20 cellular contexts compared by ENCODE assay signal in the genomic region with DNA sequence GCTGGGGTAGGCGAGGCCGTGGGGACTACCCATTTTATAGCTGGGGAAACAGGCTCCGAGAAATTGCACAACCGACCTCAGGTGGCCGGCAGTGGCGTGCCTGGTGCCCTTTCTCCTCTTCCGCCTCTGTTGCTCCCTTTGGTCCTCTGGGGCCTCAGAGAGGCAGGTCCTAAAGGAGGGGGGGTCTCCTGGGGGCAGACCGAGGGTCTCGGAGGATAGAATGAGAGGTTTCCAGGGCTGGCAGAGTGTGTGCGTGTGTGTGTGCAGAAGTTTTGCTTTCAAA.
"Had no signal": no experiment of that assay in that cellular context is flagged by ENCODE, and none has a peak within 500 bp of the region (broad histone marks: within the 10 kb centered on the region; RNA-seq: fewer than 3 reads in every experiment).

No MANE protein-coding gene starts in this region.

- H3K27me3 ChIP-seq: ascending aorta, esophagus muscularis mucosa, heart right ventricle, sigmoid colon, upper lobe of left lung had no signal

- H3K9me3 ChIP-seq: ascending aorta, esophagus muscularis mucosa, heart right ventricle, mucosa of descending colon, sigmoid colon, thoracic aorta, upper lobe of left lung had no signal

- H3K4me1 ChIP-seq: ascending aorta had no signal

- DNase-seq: activated CD4-positive, alpha-beta T cell treated with anti-CD3 and anti-CD28 coated beads for 48 hours; activated CD4-positive, CD25-positive, alpha-beta regulatory T cell; activated CD8-positive, alpha-beta T cell treated with anti-CD3 and anti-CD28 coated beads, Interleukin-2, amount 10 ng/mL, durations not matched to agents 7 days and 5 days; activated effector memory CD4-positive, alpha-beta T cell treated with anti-CD3 and anti-CD28 coated beads, Interleukin-2, amount 50 U/mL, for 16 hours; activated naive CD4-positive, alpha-beta T cell treated with anti-CD3 and anti-CD28 coated beads, Interleukin-2, amount 50 U/mL, for 16 hours; activated T-cell treated with anti-CD3 and anti-CD28 coated beads, Interleukin-2, amount 50 U/mL, for 4 hours; cortex of kidney; effector CD4-positive, alpha-beta T cell; heart right ventricle; immature natural killer cell; kidney glomerular epithelial cell; mucosa of descending colon; naive B cell; sigmoid colon; stimulated activated CD4-positive, alpha-beta T cell treated with anti-CD3 and anti-CD28 coated beads, Interleukin-4, amount 100 ng/mL, for 24 hours; stimulated activated naive B cell treated with anti-CD40 and anti-IgM and Interleukin-4, amounts not matched to agents 10 μg/mL and 1 μg/mL and 100 μg/mL, for 72 hours; upper lobe of left lung had no signal

- H3K4me3 ChIP-seq: ascending aorta, esophagus muscularis mucosa, heart right ventricle, mucosa of descending colon, sigmoid colon, thoracic aorta, upper lobe of left lung had no signal

- H3K27ac ChIP-seq: ascending aorta, esophagus muscularis mucosa, sigmoid colon, thoracic aorta had no signal
